11 cellular contexts compared by ENCODE assay signal in genomic region chr2:33488715-33489540, GRCh38. TPM values are rescaled to one million over a fixed set of nuclear protein-coding genes. Genes with fewer than 3 reads are reported as not detected.
DNase-seq lines count a peak whose midpoint lies in the region; ATAC-seq, FAIRE-seq and TF ChIP-seq lines count a peak whose summit lies in the region.
"Had no signal": no experiment of that assay in that cellular context is flagged by ENCODE, and none has a peak within 500 bp of the region (broad histone marks: within the 10 kb centered on the region; RNA-seq: fewer than 3 reads in every experiment).

No MANE protein-coding gene starts in this region.

- TF ChIP-seq CTCF in esophagus muscularis mucosa (IDR thresholded peaks at IDR 0.05) = no peak

- H3K27ac Mint-ChIP-seq in activated T-helper 1 cell treated with anti-CD3 and anti-CD28 coated beads, Interleukin-12 subunit alpha, Interleukin-12 subunit beta, Interleukin-2, Interleukin-4 antibody, amounts not matched to agents 30 ng/mL and 10 ng/mL and 1 ng/mL, durations not matched to agents 14 hours and 24 hours and 36 hours = peak overlapping the region; percentile 75
- H3K27ac Mint-ChIP-seq: type B pancreatic cell had no signal

- H3K27me3 Mint-ChIP-seq in activated T-helper 1 cell treated with anti-CD3 and anti-CD28 coated beads, Interleukin-12 subunit alpha, Interleukin-12 subunit beta, Interleukin-2, Interleukin-4 antibody, amounts not matched to agents 30 ng/mL and 10 ng/mL and 1 ng/mL, durations not matched to agents 14 hours and 24 hours and 36 hours (ENCODE audit: insufficient read depth) = peaks cover 2% of the 10 kb centered on the region

- no peak overlapping the region for H3K27ac ChIP-seq in substantia nigra (ENCODE audit: low read depth, low read length, poor library complexity, severe bottlenecking)
- H3K27ac ChIP-seq in esophagus muscularis mucosa (replicated peaks in 1 of 4) = no peak overlapping the region

- H3K4me3 ChIP-seq in esophagus muscularis mucosa = no peak overlapping the region

- H3K9me3 ChIP-seq in esophagus muscularis mucosa = peaks cover 0 to 8% (median 0%) of the 10 kb centered on the region in 4 donors

- no peak for TF ChIP-seq EP300 in esophagus muscularis mucosa (IDR thresholded peaks at IDR 0.05)

- FAIRE-seq in GM18507 (lab: Jason Lieb, UNC) = peak; percentile 94
- FAIRE-seq: colon had no signal

- H3K4me1 ChIP-seq in esophagus muscularis mucosa = peaks cover 23 to 33% (median 27%) of the 10 kb centered on the region in 4 donors

- DNase-seq in GM18507 (ENCODE audit: extremely low spot score, insufficient read length, low read depth) (no peak), head of caudate nucleus (no peak), substantia nigra (lab: John Stamatoyannopoulos, UW) (no peak), esophagus muscularis mucosa (ENCODE audit: extremely low spot score) (no peak), SKM-1 (lab: John Stamatoyannopoulos, UW; ENCODE audit: unreplicated experiment) (no peak)
- no peak for DNase-seq in activated T-helper 1 cell treated with anti-CD3 and anti-CD28 coated beads, Interleukin-12 subunit alpha, Interleukin-12 subunit beta, Interleukin-2, Interleukin-4 antibody, amounts not matched to agents 30 ng/mL and 10 ng/mL and 1 ng/mL, durations not matched to agents 14 hours and 24 hours and 36 hours (ENCODE audit: low spot score)
- DNase-seq: NCI-H187 had no signal

- ATAC-seq in GM19463 (IDR thresholded peaks at IDR 0.05; ENCODE audit: unreplicated experiment) (peak; percentile 53), HG03039 (IDR thresholded peaks at IDR 0.05; ENCODE audit: unreplicated experiment) (peak; percentile 33)

- H3K36me3 ChIP-seq in esophagus muscularis mucosa = no peaks in the 10 kb centered on the region

- peak overlapping the region; percentile 38 for H3K4me3 Mint-ChIP-seq in activated T-helper 1 cell treated with anti-CD3 and anti-CD28 coated beads, Interleukin-12 subunit alpha, Interleukin-12 subunit beta, Interleukin-2, Interleukin-4 antibody, amounts not matched to agents 30 ng/mL and 10 ng/mL and 1 ng/mL, durations not matched to agents 14 hours and 24 hours and 36 hours
- H3K4me3 Mint-ChIP-seq: type B pancreatic cell had no signal

- H3K27me3 ChIP-seq in esophagus muscularis mucosa = no peaks in the 10 kb centered on the region

- H3K36me3 Mint-ChIP-seq in activated T-helper 1 cell treated with anti-CD3 and anti-CD28 coated beads, Interleukin-12 subunit alpha, Interleukin-12 subunit beta, Interleukin-2, Interleukin-4 antibody, amounts not matched to agents 30 ng/mL and 10 ng/mL and 1 ng/mL, durations not matched to agents 14 hours and 24 hours and 36 hours (ENCODE audit: low read depth) = peaks cover 21% of the 10 kb centered on the region
- H3K36me3 Mint-ChIP-seq: type B pancreatic cell had no signal

- intact Hi-C loops in activated T-helper 1 cell treated with anti-CD3 and anti-CD28 coated beads, Interleukin-12 subunit alpha, Interleukin-12 subunit beta, Interleukin-2, Interleukin-4 antibody, amounts not matched to agents 30 ng/mL and 10 ng/mL and 1 ng/mL, durations not matched to agents 14 hours and 24 hours and 36 hours (cut with micrococcal nuclease) = loop anchor here (1.0 kb wide), 2 partner anchors 8 to 13 kb away; partner anchors contain the start of gene RASGRP3
- intact Hi-C loops in head of caudate nucleus (cut with DNase I) (no loop called here), esophagus muscularis mucosa (cut with DNase I) (no loop called here)

- TF ChIP-seq POLR2A in esophagus muscularis mucosa (IDR thresholded peaks at IDR 0.05; ENCODE audit: low read depth) = no peak

- H3K9me3 Mint-ChIP-seq in activated T-helper 1 cell treated with anti-CD3 and anti-CD28 coated beads, Interleukin-12 subunit alpha, Interleukin-12 subunit beta, Interleukin-2, Interleukin-4 antibody, amounts not matched to agents 30 ng/mL and 10 ng/mL and 1 ng/mL, durations not matched to agents 14 hours and 24 hours and 36 hours = peaks cover 21% of the 10 kb centered on the region
- H3K9me3 Mint-ChIP-seq: type B pancreatic cell had no signal

- peaks cover 32% of the 10 kb centered on the region for H3K4me1 Mint-ChIP-seq in activated T-helper 1 cell treated with anti-CD3 and anti-CD28 coated beads, Interleukin-12 subunit alpha, Interleukin-12 subunit beta, Interleukin-2, Interleukin-4 antibody, amounts not matched to agents 30 ng/mL and 10 ng/mL and 1 ng/mL, durations not matched to agents 14 hours and 24 hours and 36 hours (ENCODE audit: low read depth)

- WGBS in esophagus muscularis mucosa = 88% methylated on average over 8 of the region's 8 CpGs

RNA-seq across cellular contexts. Expression of gene RASGRP3, which starts 12.5 kb away (rescaled TPM):
- 3.6 and 4.1 TPM in 2 replicates for total RNA-seq in activated T-helper 1 cell treated with anti-CD3 and anti-CD28 coated beads, Interleukin-12 subunit alpha, Interleukin-12 subunit beta, Interleukin-2, Interleukin-4 antibody, amounts not matched to agents 30 ng/mL and 10 ng/mL and 1 ng/mL, durations not matched to agents 14 hours and 24 hours and 36 hours
- total RNA-seq in esophagus muscularis mucosa = 10 to 100 TPM in 1 of 4 donors, 1 to 10 TPM in 3; 3.7 to 10.6 (median 6.7) TPM
